In the genomic region with DNA sequence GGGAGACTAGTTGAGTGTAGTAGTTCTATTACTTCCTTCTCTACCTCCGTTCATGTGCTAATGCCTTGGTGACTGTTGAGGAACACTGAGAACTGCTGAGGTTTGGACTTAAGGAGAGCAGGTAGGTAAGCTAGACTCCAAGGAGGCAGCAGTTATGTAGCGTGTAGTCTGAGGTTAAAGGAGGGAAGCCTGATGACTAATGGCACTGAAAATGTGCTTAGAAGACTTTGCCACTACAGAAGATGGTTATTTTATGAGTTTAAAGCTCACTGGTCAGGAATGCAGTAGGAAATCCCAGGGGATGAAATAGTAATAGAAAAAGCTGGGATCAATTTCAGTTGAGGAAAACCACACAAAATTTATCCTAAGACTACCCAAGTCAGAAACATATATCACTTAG, we compare ENCODE assay signal across 25 cellular contexts.
DNase-seq lines count a peak whose midpoint lies in the region; FAIRE-seq and TF ChIP-seq lines count a peak whose summit lies in the region.
"Had no signal": no experiment of that assay in that cellular context is flagged by ENCODE, and none has a peak within 500 bp of the region (broad histone marks: within the 10 kb centered on the region; RNA-seq: fewer than 3 reads in every experiment).

No MANE protein-coding gene starts in this region.

- CTCF ChIA-PET in MCF 10A (lab: Yijun Ruan, JAX) = interaction anchor here (0.5 to 0.7 kb wide), 2 partner anchors 37 to 233 kb away, joined by 3 read pairs; no protein-coding TSS in a partner anchor

- no peaks in the 10 kb centered on the region for H3K9me3 Mint-ChIP-seq in MCF 10A (ENCODE audit: unreplicated experiment)
- no peaks in the 10 kb centered on the region for H3K9me3 Mint-ChIP-seq in activated T-helper 1 cell treated with anti-CD3 and anti-CD28 coated beads, Interleukin-12 subunit alpha, Interleukin-12 subunit beta, Interleukin-2, Interleukin-4 antibody, amounts not matched to agents 30 ng/mL and 10 ng/mL and 1 ng/mL, durations not matched to agents 14 hours and 24 hours and 36 hours

- H3K79me2 ChIP-seq in hepatocyte = no peaks in the 10 kb centered on the region

- no peaks in the 10 kb centered on the region for H3K9me2 ChIP-seq in hepatocyte (replicated peaks; ENCODE audit: insufficient read depth)

- H3K27ac ChIP-seq in breast epithelium = no peak overlapping the region
- H3K27ac ChIP-seq in hepatocyte = no peak overlapping the region
- H3K27ac ChIP-seq: heart right ventricle, SJCRH30 had no signal

- POLR2A ChIA-PET in MCF 10A (lab: Yijun Ruan, JAX) = interaction anchor here (0.7 kb wide), 1 partner anchor 32 kb away, joined by 3 read pairs; no protein-coding TSS in a partner anchor

- no TSS peak for BruUV-seq in MCF 10A (replicated peaks; lab: Mats Ljungman, UMichigan)

- H3K36me3 Mint-ChIP-seq in MCF 10A (ENCODE audit: insufficient read depth, unreplicated experiment) = no peaks in the 10 kb centered on the region
- no peaks in the 10 kb centered on the region for H3K36me3 Mint-ChIP-seq in activated T-helper 1 cell treated with anti-CD3 and anti-CD28 coated beads, Interleukin-12 subunit alpha, Interleukin-12 subunit beta, Interleukin-2, Interleukin-4 antibody, amounts not matched to agents 30 ng/mL and 10 ng/mL and 1 ng/mL, durations not matched to agents 14 hours and 24 hours and 36 hours (ENCODE audit: low read depth)
- H3K36me3 Mint-ChIP-seq: activated naive CD4-positive, alpha-beta T cell treated with anti-CD3 and anti-CD28 coated beads, Interleukin-2, amount 50 U/mL, for 72 hours; CD8-positive, alpha-beta memory T cell; stimulated activated effector memory CD8-positive, alpha-beta T cell treated with anti-CD3 and anti-CD28 coated beads, Interleukin-12 subunit alpha, Interleukin-12 subunit beta, amount 100 ng/mL, for 72 hours had no signal

- H2AFZ ChIP-seq in hepatocyte = no peak overlapping the region

- H3K36me3 ChIP-seq in breast epithelium (no peaks in the 10 kb centered on the region), hepatocyte (replicated peaks; ENCODE audit: insufficient read depth, low read depth) (no peaks in the 10 kb centered on the region)
- H3K36me3 ChIP-seq: HAP-1, heart right ventricle, SJCRH30 had no signal

- DNase-seq in MCF 10A (ENCODE audit: unreplicated experiment) = peak; percentile 30
- no peak for DNase-seq in breast epithelium (ENCODE audit: low spot score in 2 of 2)
- peak; percentile 50 for DNase-seq in astrocyte of the hippocampus (ENCODE audit: low read depth, low spot score)
- DNase-seq in hepatocyte (ENCODE audit: low spot score) = peak; percentile 19
- DNase-seq in urothelium cell line (ENCODE audit: low spot score) = peak; percentile 61
- no peak for DNase-seq in activated T-cell treated with anti-CD3 and anti-CD28 coated beads, Interleukin-2, amount 50 U/mL, for 48 hours
- no peak for DNase-seq in activated T-helper 1 cell treated with anti-CD3 and anti-CD28 coated beads, Interleukin-12 subunit alpha, Interleukin-12 subunit beta, Interleukin-2, Interleukin-4 antibody, amounts not matched to agents 30 ng/mL and 10 ng/mL and 1 ng/mL, durations not matched to agents 14 hours and 24 hours and 36 hours (ENCODE audit: low spot score)
- no peak for DNase-seq in cortex of kidney (lab: John Stamatoyannopoulos, UW)
- DNase-seq: 8988T; activated CD8-positive, alpha-beta memory T cell treated with anti-CD3 and anti-CD28 coated beads, Interleukin-2, amount 50 U/mL, for 4 hours; CD8-positive, alpha-beta memory T cell; EL; heart right ventricle; KBM-7; left cardiac atrium; mucosa of descending colon; NCI-H1436 treated with DMSO at 0.1 percent for 48 hours; NCI-H446; occipital lobe; T-helper 9 cell had no signal

- H3K27me3 Mint-ChIP-seq in MCF 10A (ENCODE audit: insufficient read depth, unreplicated experiment) = no peaks in the 10 kb centered on the region
- no peaks in the 10 kb centered on the region for H3K27me3 Mint-ChIP-seq in activated T-helper 1 cell treated with anti-CD3 and anti-CD28 coated beads, Interleukin-12 subunit alpha, Interleukin-12 subunit beta, Interleukin-2, Interleukin-4 antibody, amounts not matched to agents 30 ng/mL and 10 ng/mL and 1 ng/mL, durations not matched to agents 14 hours and 24 hours and 36 hours (ENCODE audit: insufficient read depth)
- H3K27me3 Mint-ChIP-seq: CD8-positive, alpha-beta memory T cell had no signal

- no peak for TF ChIP-seq CTCF in MCF 10A (IDR thresholded peaks at IDR 0.05; ENCODE audit: unreplicated experiment)
- TF ChIP-seq CTCF in breast epithelium (IDR thresholded peaks at IDR 0.05) = no peak
- TF ChIP-seq CTCF in hepatocyte (IDR thresholded peaks at IDR 0.05; ENCODE audit: poor library complexity) = no peak

- no peaks in the 10 kb centered on the region for H3K4me1 ChIP-seq in breast epithelium
- H3K4me1 ChIP-seq in hepatocyte (ENCODE audit: insufficient read depth) = no peaks in the 10 kb centered on the region
- H3K4me1 ChIP-seq: HAP-1, heart right ventricle had no signal

- TF ChIP-seq POLR2A in breast epithelium (IDR thresholded peaks at IDR 0.05) = no peak

- no peak for FAIRE-seq in urothelium cell line (lab: Jason Lieb, UNC)
- FAIRE-seq: endothelial cell of umbilical vein had no signal

- H3K4me3 ChIP-seq in breast epithelium (no peak overlapping the region), hepatocyte (no peak overlapping the region)
- H3K4me3 ChIP-seq: HAP-1, heart right ventricle, mucosa of descending colon, SJCRH30 had no signal

- H3K4me3 Mint-ChIP-seq in MCF 10A (ENCODE audit: unreplicated experiment) = no peak overlapping the region
- no peak overlapping the region for H3K4me3 Mint-ChIP-seq in activated T-helper 1 cell treated with anti-CD3 and anti-CD28 coated beads, Interleukin-12 subunit alpha, Interleukin-12 subunit beta, Interleukin-2, Interleukin-4 antibody, amounts not matched to agents 30 ng/mL and 10 ng/mL and 1 ng/mL, durations not matched to agents 14 hours and 24 hours and 36 hours
- H3K4me3 Mint-ChIP-seq: CD8-positive, alpha-beta memory T cell; stimulated activated effector memory CD8-positive, alpha-beta T cell treated with anti-CD3 and anti-CD28 coated beads, Interleukin-12 subunit alpha, Interleukin-12 subunit beta, amount 100 ng/mL, for 72 hours had no signal

- 50% methylated on average over 2 of the region's 2 CpGs for WGBS in hepatocyte (ENCODE audit: low lambda C conversion rate, missing lambda C conversion rate)

- H3K4me1 Mint-ChIP-seq in MCF 10A (ENCODE audit: insufficient read depth, unreplicated experiment) = peaks cover 18% of the 10 kb centered on the region
- H3K4me1 Mint-ChIP-seq in activated T-helper 1 cell treated with anti-CD3 and anti-CD28 coated beads, Interleukin-12 subunit alpha, Interleukin-12 subunit beta, Interleukin-2, Interleukin-4 antibody, amounts not matched to agents 30 ng/mL and 10 ng/mL and 1 ng/mL, durations not matched to agents 14 hours and 24 hours and 36 hours (ENCODE audit: low read depth) = no peaks in the 10 kb centered on the region
- H3K4me1 Mint-ChIP-seq: CD8-positive, alpha-beta memory T cell; stimulated activated effector memory CD8-positive, alpha-beta T cell treated with anti-CD3 and anti-CD28 coated beads, Interleukin-12 subunit alpha, Interleukin-12 subunit beta, amount 100 ng/mL, for 72 hours had no signal

- H4K20me1 ChIP-seq in hepatocyte (ENCODE audit: insufficient read depth, poor library complexity, severe bottlenecking) = no peaks in the 10 kb centered on the region

- intact Hi-C loops in MCF 10A (cut with micrococcal nuclease) = no loop called here
- intact Hi-C loops in breast epithelium (cut with DNase I; ENCODE audit: low total_unique reads) = no loop called here
- intact Hi-C loops in activated T-helper 1 cell treated with anti-CD3 and anti-CD28 coated beads, Interleukin-12 subunit alpha, Interleukin-12 subunit beta, Interleukin-2, Interleukin-4 antibody, amounts not matched to agents 30 ng/mL and 10 ng/mL and 1 ng/mL, durations not matched to agents 14 hours and 24 hours and 36 hours (cut with micrococcal nuclease) = no loop called here

- H3K9me3 ChIP-seq in breast epithelium (no peaks in the 10 kb centered on the region), hepatocyte (ENCODE audit: low read depth) (no peaks in the 10 kb centered on the region)
- H3K9me3 ChIP-seq: HAP-1, mucosa of descending colon, SJCRH30 had no signal

- H3K27me3 ChIP-seq in breast epithelium (no peaks in the 10 kb centered on the region), hepatocyte (no peaks in the 10 kb centered on the region)
- H3K27me3 ChIP-seq: heart right ventricle, SJCRH30 had no signal

- no peak overlapping the region for H3K27ac Mint-ChIP-seq in MCF 10A (ENCODE audit: low read depth, unreplicated experiment)
- no peak overlapping the region for H3K27ac Mint-ChIP-seq in activated T-helper 1 cell treated with anti-CD3 and anti-CD28 coated beads, Interleukin-12 subunit alpha, Interleukin-12 subunit beta, Interleukin-2, Interleukin-4 antibody, amounts not matched to agents 30 ng/mL and 10 ng/mL and 1 ng/mL, durations not matched to agents 14 hours and 24 hours and 36 hours
- H3K27ac Mint-ChIP-seq: activated naive CD4-positive, alpha-beta T cell treated with anti-CD3 and anti-CD28 coated beads, Interleukin-2, amount 50 U/mL, for 72 hours; CD8-positive, alpha-beta memory T cell; stimulated activated effector memory CD8-positive, alpha-beta T cell treated with anti-CD3 and anti-CD28 coated beads, Interleukin-12 subunit alpha, Interleukin-12 subunit beta, amount 100 ng/mL, for 72 hours had no signal

- H3K4me2 ChIP-seq in hepatocyte = no peak overlapping the region

Comparison
In these comparisons a context has a peak if more than half of its experiments do, and no peak if none do; other contexts are left out.
1. DNase-seq: peak in MCF 10A (single experiment), astrocyte of the hippocampus (single experiment), hepatocyte (single experiment) and urothelium cell line (single experiment); none in breast epithelium (0 of 2), activated T-cell treated with anti-CD3 and anti-CD28 coated beads, Interleukin-2, amount 50 U/mL, for 48 hours (0 of 2), activated T-helper 1 cell treated with anti-CD3 and anti-CD28 coated beads, Interleukin-12 subunit alpha, Interleukin-12 subunit beta, Interleukin-2, Interleukin-4 antibody, amounts not matched to agents 30 ng/mL and 10 ng/mL and 1 ng/mL, durations not matched to agents 14 hours and 24 hours and 36 hours (single experiment) and cortex of kidney (single experiment).